In the genomic region with DNA sequence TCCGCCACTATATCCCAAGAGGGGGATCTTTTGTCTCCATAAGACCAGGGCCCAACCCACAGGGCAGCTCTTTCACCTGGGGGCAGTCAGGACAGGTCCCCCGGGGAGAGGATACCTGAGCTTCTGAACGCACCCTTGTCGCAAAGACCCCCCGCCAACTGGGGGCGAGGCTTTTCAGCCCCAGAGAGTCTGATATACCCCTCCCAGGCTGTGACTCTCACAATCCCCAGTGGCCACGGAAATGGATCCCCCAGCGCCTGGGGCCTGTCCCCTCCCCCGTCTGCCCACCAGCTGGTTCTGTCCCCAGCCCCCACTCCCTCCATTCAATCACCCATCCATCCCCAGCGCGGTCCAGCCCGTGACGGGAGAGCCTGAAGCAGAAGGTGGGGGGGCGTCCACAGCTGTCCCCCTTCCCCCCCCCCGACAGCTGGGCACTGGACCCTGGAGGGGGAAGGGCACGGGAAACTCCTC, we compare ENCODE assay signal across 1 cellular context.
TF ChIP-seq lines count a peak whose summit lies in the region.

No MANE protein-coding gene starts in this region.

TF ChIP-seq in GM12878, 131 proteins besides CTCF, POLR2A, EP300 and RAD21:
- TF ChIP-seq IRF4 (IDR thresholded peaks at IDR 0.05; ENCODE audit: low read depth, low read length) (no peak), CBFB (IDR thresholded peaks at IDR 0.05; ENCODE audit: low read depth) (no peak), SPI1 (IDR thresholded peaks at IDR 0.05; ENCODE audit: borderline replicate concordance, insufficient read depth, low read depth, low read length) (no peak), ZNF207 (IDR thresholded peaks at IDR 0.05; ENCODE audit: borderline replicate concordance) (no peak), KAT2A (conservative IDR thresholded peaks at IDR 0.05; ENCODE audit: control insufficient read depth, low read depth, low read length) (no peak), ATF3 (IDR thresholded peaks at IDR 0.05; ENCODE audit: borderline replicate concordance, extremely low read depth, low read depth, low read length) (no peak), PML (IDR thresholded peaks at IDR 0.05; ENCODE audit: low read length) (no peak), ZNF622 (IDR thresholded peaks at IDR 0.05) (no peak), MEF2A (IDR thresholded peaks at IDR 0.05; ENCODE audit: insufficient read depth, low read depth, low read length) (no peak)
- TF ChIP-seq, protein P1, sequence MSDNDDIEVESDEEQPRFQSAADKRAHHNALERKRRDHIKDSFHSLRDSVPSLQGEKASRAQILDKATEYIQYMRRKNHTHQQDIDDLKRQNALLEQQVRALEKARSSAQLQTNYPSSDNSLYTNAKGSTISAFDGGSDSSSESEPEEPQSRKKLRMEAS (IDR thresholded peaks at IDR 0.05; ENCODE audit: low read depth, low read length), result no peak
- TF ChIP-seq, protein P2, sequence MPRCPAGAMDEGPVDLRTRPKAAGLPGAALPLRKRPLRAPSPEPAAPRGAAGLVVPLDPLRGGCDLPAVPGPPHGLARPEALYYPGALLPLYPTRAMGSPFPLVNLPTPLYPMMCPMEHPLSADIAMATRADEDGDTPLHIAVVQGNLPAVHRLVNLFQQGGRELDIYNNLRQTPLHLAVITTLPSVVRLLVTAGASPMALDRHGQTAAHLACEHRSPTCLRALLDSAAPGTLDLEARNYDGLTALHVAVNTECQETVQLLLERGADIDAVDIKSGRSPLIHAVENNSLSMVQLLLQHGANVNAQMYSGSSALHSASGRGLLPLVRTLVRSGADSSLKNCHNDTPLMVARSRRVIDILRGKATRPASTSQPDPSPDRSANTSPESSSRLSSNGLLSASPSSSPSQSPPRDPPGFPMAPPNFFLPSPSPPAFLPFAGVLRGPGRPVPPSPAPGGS (IDR thresholded peaks at IDR 0.05; ENCODE audit: borderline replicate concordance, insufficient read depth, low read depth, low read length, poor library complexity, severe bottlenecking), result no peak
